In the genomic region with DNA sequence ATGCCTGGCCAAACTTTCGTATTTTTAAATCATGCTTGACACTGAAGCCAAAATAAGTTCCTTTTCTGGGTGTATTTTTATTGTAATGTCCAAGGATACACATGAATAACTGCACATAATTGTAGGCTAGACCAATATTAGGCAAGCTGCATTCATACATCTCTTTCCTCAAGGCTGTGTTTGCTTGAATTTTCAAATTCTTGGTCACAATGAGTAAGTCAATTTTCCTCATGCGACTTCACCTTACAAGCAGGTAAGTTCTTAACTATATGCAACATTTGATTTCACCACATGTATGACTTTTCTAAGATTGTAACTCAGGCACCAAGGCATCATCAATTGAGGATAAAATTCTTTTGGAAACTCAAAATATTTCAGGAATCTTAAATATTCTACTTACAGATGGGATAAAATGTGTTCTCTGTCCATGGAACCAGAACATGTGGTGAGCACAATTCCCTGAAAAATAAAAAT, we compare ENCODE assay signal across 10 cellular contexts.
DNase-seq lines count a peak whose midpoint lies in the region; ATAC-seq and TF ChIP-seq lines count a peak whose summit lies in the region.
"Had no signal": no experiment of that assay in that cellular context is flagged by ENCODE, and none has a peak within 500 bp of the region (broad histone marks: within the 10 kb centered on the region; RNA-seq: fewer than 3 reads in every experiment).

No MANE protein-coding gene starts in this region.

- no peaks in the 10 kb centered on the region for H3K27me3 Mint-ChIP-seq in T-helper 2 cell treated with Interferon-gamma antibody and Interleukin-4, amounts not matched to agents 5 μg/mL and 100 μg/mL, for 36 hours (ENCODE audit: low read depth)

- H3K27ac Mint-ChIP-seq in T-helper 2 cell treated with Interferon-gamma antibody and Interleukin-4, amounts not matched to agents 5 μg/mL and 100 μg/mL, for 36 hours, result peak overlapping the region; percentile 96

- peak overlapping the region; percentile 68 for H3K4me2 ChIP-seq in smooth muscle cell

- no peak overlapping the region for H2AFZ ChIP-seq in smooth muscle cell (ENCODE audit: low read depth)

- no peaks in the 10 kb centered on the region for H3K9me3 Mint-ChIP-seq in T-helper 2 cell treated with Interferon-gamma antibody and Interleukin-4, amounts not matched to agents 5 μg/mL and 100 μg/mL, for 36 hours

- H3K36me3 ChIP-seq in SK-N-MC (ENCODE audit: insufficient read depth, low read length) (no peaks in the 10 kb centered on the region), smooth muscle cell (ENCODE audit: low read depth) (no peaks in the 10 kb centered on the region)

- peaks cover 25% of the 10 kb centered on the region for H3K4me1 ChIP-seq in smooth muscle cell (ENCODE audit: low read depth)

- H3F3A ChIP-seq in smooth muscle cell (ENCODE audit: low read depth), result peaks cover 27% of the 10 kb centered on the region

- peak overlapping the region; percentile 69 for H3K4me3 Mint-ChIP-seq in T-helper 2 cell treated with Interferon-gamma antibody and Interleukin-4, amounts not matched to agents 5 μg/mL and 100 μg/mL, for 36 hours

- peaks cover under 1% of the 10 kb centered on the region for H3K36me3 Mint-ChIP-seq in T-helper 2 cell treated with Interferon-gamma antibody and Interleukin-4, amounts not matched to agents 5 μg/mL and 100 μg/mL, for 36 hours (ENCODE audit: low read depth)

- DNase-seq in T-helper 2 cell treated with Interferon-gamma antibody and Interleukin-4, amounts not matched to agents 5 μg/mL and 100 μg/mL, for 36 hours (ENCODE audit: low spot score), result no peak
- DNase-seq in T-helper 2 cell (no peak), SK-N-MC (ENCODE audit: low read depth, low spot score) (no peak), smooth muscle cell (lab: John Stamatoyannopoulos, UW; ENCODE audit: unreplicated experiment) (no peak), HuH-7 (ENCODE audit: low spot score) (no peak), GF-D8 (lab: John Stamatoyannopoulos, UW) (no peak), amygdala (lab: John Stamatoyannopoulos, UW) (no peak)
- DNase-seq: 8988T, NCI-H1417 had no signal

- H4K20me1 ChIP-seq in smooth muscle cell (ENCODE audit: low read depth), result no peaks in the 10 kb centered on the region

- no peaks in the 10 kb centered on the region for H3K79me2 ChIP-seq in smooth muscle cell (ENCODE audit: low read depth)

- H3K27me3 ChIP-seq in smooth muscle cell (ENCODE audit: low read depth), result no peaks in the 10 kb centered on the region

- H3K9ac ChIP-seq in SK-N-MC (ENCODE audit: insufficient read length) (no peak overlapping the region), smooth muscle cell (ENCODE audit: low read depth) (peak overlapping the region; percentile 64)

- TF ChIP-seq CTCF in smooth muscle cell (IDR thresholded peaks at IDR 0.05; ENCODE audit: borderline replicate concordance, insufficient read depth, poor library complexity, severe bottlenecking), result no peak

- H3K27ac ChIP-seq in SK-N-MC (peak overlapping the region; percentile 26; the same call in 1 of the 2 replicates), smooth muscle cell (ENCODE audit: low read depth) (peak overlapping the region; percentile 92)

- no peak overlapping the region for H3K4me3 ChIP-seq in SK-N-MC
- H3K4me3 ChIP-seq in smooth muscle cell, result no peak overlapping the region

- 86% methylated on average over 2 of the region's 2 CpGs for WGBS in smooth muscle cell (ENCODE audit: low lambda C conversion rate)

- peak; percentile 33 for ATAC-seq in esophagus mucosa

- H3K4me1 Mint-ChIP-seq in T-helper 2 cell treated with Interferon-gamma antibody and Interleukin-4, amounts not matched to agents 5 μg/mL and 100 μg/mL, for 36 hours (ENCODE audit: low read depth), result peaks cover 44% of the 10 kb centered on the region

- H3K9me3 ChIP-seq in SK-N-MC (ENCODE audit: low read depth, low read length) (no peaks in the 10 kb centered on the region), smooth muscle cell (replicated peaks; ENCODE audit: low read depth) (no peaks in the 10 kb centered on the region)
